Comparison of ENCODE assay signal across 26 cellular contexts in genomic region chr11:16169946-16170345, GRCh38.
DNase-seq lines count a peak whose midpoint lies in the region; ATAC-seq, FAIRE-seq and TF ChIP-seq lines count a peak whose summit lies in the region.
"Had no signal": no experiment of that assay in that cellular context is flagged by ENCODE, and none has a peak within 500 bp of the region (broad histone marks: within the 10 kb centered on the region; RNA-seq: fewer than 3 reads in every experiment).

No MANE protein-coding gene starts in this region.

- in situ Hi-C loops in HAP-1 (cut with MboI; ENCODE audit: low sequenced_read_pairs) = no loop called here

- H3K36me3 Mint-ChIP-seq in astrocyte (ENCODE audit: low read depth, unreplicated experiment) = no peaks in the 10 kb centered on the region
- no peaks in the 10 kb centered on the region for H3K36me3 Mint-ChIP-seq in stimulated activated naive B cell treated with anti-CD40 and anti-IgM and Interleukin-4, amounts not matched to agents 10 μg/mL and 1 μg/mL and 100 μg/mL, for 72 hours
- H3K36me3 Mint-ChIP-seq: activated CD8-positive, alpha-beta memory T cell treated with anti-CD3 and anti-CD28 coated beads, Interleukin-2, amount 10 ng/mL, durations not matched to agents 7 days and 5 days; activated naive CD8-positive, alpha-beta T cell had no signal

- H3K27me3 ChIP-seq in BE2C (no peaks in the 10 kb centered on the region), HAP-1 (ENCODE audit: low read depth) (no peaks in the 10 kb centered on the region), astrocyte (ENCODE audit: insufficient read depth, low read length) (no peaks in the 10 kb centered on the region), neural cell (ENCODE audit: insufficient read depth, low read depth, low read length) (no peaks in the 10 kb centered on the region)
- H3K27me3 ChIP-seq: gastroesophageal sphincter, spleen, thyroid gland had no signal

- H3K27ac ChIP-seq in astrocyte (ENCODE audit: low read depth, low read length) = no peak overlapping the region
- no peak overlapping the region for H3K27ac ChIP-seq in neural cell (ENCODE audit: low read length)
- H3K27ac ChIP-seq: gastroesophageal sphincter, spleen, thyroid gland had no signal

- H3K27ac Mint-ChIP-seq in astrocyte (ENCODE audit: unreplicated experiment) = peak overlapping the region; percentile 77
- no peak overlapping the region for H3K27ac Mint-ChIP-seq in stimulated activated naive B cell treated with anti-CD40 and anti-IgM and Interleukin-4, amounts not matched to agents 10 μg/mL and 1 μg/mL and 100 μg/mL, for 72 hours
- H3K27ac Mint-ChIP-seq: activated CD8-positive, alpha-beta memory T cell treated with anti-CD3 and anti-CD28 coated beads, Interleukin-2, amount 10 ng/mL, durations not matched to agents 7 days and 5 days; activated naive CD8-positive, alpha-beta T cell; activated T-helper 1 cell treated with anti-CD3 and anti-CD28 coated beads, Interleukin-12 subunit alpha, Interleukin-12 subunit beta, Interleukin-2, Interleukin-4 antibody, amounts not matched to agents 30 ng/mL and 10 ng/mL and 1 ng/mL, durations not matched to agents 14 hours and 24 hours and 36 hours; T-helper 17 cell had no signal

- H3K4me2 ChIP-seq in astrocyte (ENCODE audit: low read length) (no peak overlapping the region), neural cell (ENCODE audit: low read length) (peak overlapping the region; percentile 26)

- no peak overlapping the region for H2AFZ ChIP-seq in astrocyte (ENCODE audit: low read depth, low read length)
- no peak overlapping the region for H2AFZ ChIP-seq in neural cell (ENCODE audit: low read depth, low read length)

- no peak overlapping the region for H3K4me3 Mint-ChIP-seq in astrocyte (ENCODE audit: unreplicated experiment)
- no peak overlapping the region for H3K4me3 Mint-ChIP-seq in stimulated activated naive B cell treated with anti-CD40 and anti-IgM and Interleukin-4, amounts not matched to agents 10 μg/mL and 1 μg/mL and 100 μg/mL, for 72 hours
- H3K4me3 Mint-ChIP-seq: activated CD8-positive, alpha-beta memory T cell treated with anti-CD3 and anti-CD28 coated beads, Interleukin-2, amount 10 ng/mL, durations not matched to agents 7 days and 5 days; activated naive CD8-positive, alpha-beta T cell; activated T-helper 1 cell treated with anti-CD3 and anti-CD28 coated beads, Interleukin-12 subunit alpha, Interleukin-12 subunit beta, Interleukin-2, Interleukin-4 antibody, amounts not matched to agents 30 ng/mL and 10 ng/mL and 1 ng/mL, durations not matched to agents 14 hours and 24 hours and 36 hours; T-helper 17 cell had no signal

- no peaks in the 10 kb centered on the region for H4K20me1 ChIP-seq in astrocyte (ENCODE audit: insufficient read depth, low read length)
- H4K20me1 ChIP-seq in neural cell (ENCODE audit: insufficient read depth) = no peaks in the 10 kb centered on the region

- H3K79me2 ChIP-seq in astrocyte (ENCODE audit: insufficient read depth, low read length) (no peaks in the 10 kb centered on the region), neural cell (replicated peaks; ENCODE audit: insufficient read depth, low read length) (no peaks in the 10 kb centered on the region)

- H3F3A ChIP-seq in neural cell (ENCODE audit: insufficient read depth, low read length, poor library complexity, severe bottlenecking) = no peaks in the 10 kb centered on the region

- H3K36me3 ChIP-seq in BE2C (no peaks in the 10 kb centered on the region), HAP-1 (replicated peaks) (no peaks in the 10 kb centered on the region), astrocyte (ENCODE audit: insufficient read depth, low read length) (no peaks in the 10 kb centered on the region), neural cell (ENCODE audit: insufficient read depth, low read length) (no peaks in the 10 kb centered on the region)
- H3K36me3 ChIP-seq: gastroesophageal sphincter, spleen, thyroid gland had no signal

- FAIRE-seq in astrocyte (lab: Jason Lieb, UNC) = no peak
- FAIRE-seq: GM12878 had no signal

- no peaks in the 10 kb centered on the region for H3K9me3 Mint-ChIP-seq in astrocyte (ENCODE audit: unreplicated experiment)
- H3K9me3 Mint-ChIP-seq in stimulated activated naive B cell treated with anti-CD40 and anti-IgM and Interleukin-4, amounts not matched to agents 10 μg/mL and 1 μg/mL and 100 μg/mL, for 72 hours = no peaks in the 10 kb centered on the region
- H3K9me3 Mint-ChIP-seq: activated T-helper 1 cell treated with anti-CD3 and anti-CD28 coated beads, Interleukin-12 subunit alpha, Interleukin-12 subunit beta, Interleukin-2, Interleukin-4 antibody, amounts not matched to agents 30 ng/mL and 10 ng/mL and 1 ng/mL, durations not matched to agents 14 hours and 24 hours and 36 hours had no signal

- no peak for TF ChIP-seq EP300 in neural cell (conservative IDR thresholded peaks at IDR 0.05; ENCODE audit: poor library complexity, severe bottlenecking)

- H3K4me1 Mint-ChIP-seq in astrocyte (ENCODE audit: low read depth, unreplicated experiment) = peaks cover 15% of the 10 kb centered on the region
- H3K4me1 Mint-ChIP-seq in stimulated activated naive B cell treated with anti-CD40 and anti-IgM and Interleukin-4, amounts not matched to agents 10 μg/mL and 1 μg/mL and 100 μg/mL, for 72 hours = no peaks in the 10 kb centered on the region
- H3K4me1 Mint-ChIP-seq: activated CD8-positive, alpha-beta memory T cell treated with anti-CD3 and anti-CD28 coated beads, Interleukin-2, amount 10 ng/mL, durations not matched to agents 7 days and 5 days; T-helper 17 cell had no signal

- DNase-seq in BE2C (peak; percentile 6), HAP-1 (ENCODE audit: low spot score in 2 of 2) (peak; percentile 77 to 93), astrocyte (ENCODE audit: low read depth) (no peak)
- no peak for DNase-seq in stimulated activated naive B cell treated with anti-CD40 and anti-IgM and Interleukin-4, amounts not matched to agents 10 μg/mL and 1 μg/mL and 100 μg/mL, for 72 hours
- DNase-seq: activated CD4-positive, alpha-beta T cell treated with anti-CD3 and anti-CD28 coated beads for 48 hours; activated CD8-positive, alpha-beta memory T cell treated with anti-CD3 and anti-CD28 coated beads, Interleukin-2, amount 10 ng/mL, durations not matched to agents 7 days and 5 days; AML-193; cerebellar nuclear complex; erythroblast; GOT3; NCI-H146; retina; spleen; stimulated activated CD4-positive, alpha-beta T cell treated with anti-CD3 and anti-CD28 coated beads, Interleukin-4, amount 100 ng/mL, for 1 hour; stimulated activated naive CD4-positive, alpha-beta T cell treated with Interleukin-2 at 50 U/mL for 16 hours; T-helper 17 cell; thyroid gland had no signal

- H3K4me3 ChIP-seq in BE2C (ENCODE audit: low read depth, low read length) = no peak overlapping the region
- no peak overlapping the region for H3K4me3 ChIP-seq in HAP-1
- H3K4me3 ChIP-seq in astrocyte (ENCODE audit: insufficient read depth, low read depth, low read length) = no peak overlapping the region
- peak overlapping the region; percentile 43 for H3K4me3 ChIP-seq in neural cell (ENCODE audit: low read length)
- H3K4me3 ChIP-seq: gastroesophageal sphincter, GM12878, lung, spleen, thyroid gland had no signal

- ATAC-seq in HG02571 (IDR thresholded peaks at IDR 0.05; ENCODE audit: unreplicated experiment) = no peak
- ATAC-seq in HG02938 (IDR thresholded peaks at IDR 0.05; ENCODE audit: unreplicated experiment) = no peak
- ATAC-seq in HG03135 (IDR thresholded peaks at IDR 0.05; ENCODE audit: unreplicated experiment) = no peak
- no peak for ATAC-seq in stimulated activated naive B cell treated with anti-CD40 and anti-IgM and Interleukin-4, amounts not matched to agents 10 μg/mL and 1 μg/mL and 100 μg/mL, for 72 hours (replicated peaks)
- ATAC-seq: activated CD8-positive, alpha-beta memory T cell treated with anti-CD3 and anti-CD28 coated beads, Interleukin-2, amount 10 ng/mL, durations not matched to agents 7 days and 5 days; gastroesophageal sphincter; GM12878; T-helper 17 cell had no signal

- no peaks in the 10 kb centered on the region for H3K27me3 Mint-ChIP-seq in astrocyte (ENCODE audit: low read depth, unreplicated experiment)
- H3K27me3 Mint-ChIP-seq in stimulated activated naive B cell treated with anti-CD40 and anti-IgM and Interleukin-4, amounts not matched to agents 10 μg/mL and 1 μg/mL and 100 μg/mL, for 72 hours = no peaks in the 10 kb centered on the region
- H3K27me3 Mint-ChIP-seq: activated CD8-positive, alpha-beta memory T cell treated with anti-CD3 and anti-CD28 coated beads, Interleukin-2, amount 10 ng/mL, durations not matched to agents 7 days and 5 days; activated naive CD8-positive, alpha-beta T cell; T-helper 17 cell had no signal

- H3K9me3 ChIP-seq in BE2C = no peaks in the 10 kb centered on the region
- H3K9me3 ChIP-seq in HAP-1 = no peaks in the 10 kb centered on the region
- H3K9me3 ChIP-seq in astrocyte (ENCODE audit: insufficient read depth, low read depth, low read length) = no peaks in the 10 kb centered on the region
- no peaks in the 10 kb centered on the region for H3K9me3 ChIP-seq in neural cell (ENCODE audit: low read length)
- H3K9me3 ChIP-seq: gastroesophageal sphincter, spleen, thyroid gland had no signal

- H3K9me2 ChIP-seq in neural cell (ENCODE audit: insufficient read depth, low read length) = no peaks in the 10 kb centered on the region

- no peak for TF ChIP-seq RAD21 in neural cell (conservative IDR thresholded peaks at IDR 0.05)

- H3K4me1 ChIP-seq in BE2C (no peaks in the 10 kb centered on the region), HAP-1 (peaks cover 14% of the 10 kb centered on the region), astrocyte (ENCODE audit: insufficient read depth, low read length) (no peaks in the 10 kb centered on the region)
- H3K4me1 ChIP-seq: gastroesophageal sphincter, spleen, thyroid gland had no signal

- H3K9ac ChIP-seq in astrocyte (ENCODE audit: low read length) (no peak overlapping the region), neural cell (ENCODE audit: low read length) (no peak overlapping the region)

- TF ChIP-seq CTCF in BE2C (IDR thresholded peaks at IDR 0.05; ENCODE audit: low read depth, low read length) (no peak), astrocyte (IDR thresholded peaks at IDR 0.05; ENCODE audit: insufficient read depth, low read depth, low read length) (no peak), neural cell (IDR thresholded peaks at IDR 0.05; ENCODE audit: poor library complexity, severe bottlenecking) (no peak)

Comparison
In these comparisons a context has a peak if more than half of its experiments do, and no peak if none do; other contexts are left out.
1. DNase-seq: peak in BE2C (single experiment) and HAP-1 (2 of 2); none in astrocyte (single experiment) and stimulated activated naive B cell treated with anti-CD40 and anti-IgM and Interleukin-4, amounts not matched to agents 10 μg/mL and 1 μg/mL and 100 μg/mL, for 72 hours (single experiment).